In genomic region chr4:1683903-1684755, GRCh38 we compare ENCODE assay signal across 8 cellular contexts. TPM values are rescaled to one million over a fixed set of nuclear protein-coding genes. Genes with fewer than 3 reads are reported as not detected.
DNase-seq lines count a peak whose midpoint lies in the region; ATAC-seq and TF ChIP-seq lines count a peak whose summit lies in the region.

Gene FAM53A, minus strand, starts transcription at chr4:1684313. Its CDS starts 15,572 bp downstream, at chr4:1668741.

- no peaks in the 10 kb centered on the region for H3K27me3 ChIP-seq in BJ (ENCODE audit: control insufficient read depth, insufficient read depth, low read length)

- POLR2A ChIA-PET in BJ (lab: Charles Lee) = no interaction called here

- H3K36me3 ChIP-seq in BJ (ENCODE audit: control insufficient read depth, insufficient read depth, low read length) = no peaks in the 10 kb centered on the region

- H3K4me3 ChIP-seq in BJ (ENCODE audit: low read depth, low read length) = peak within 1 kb of the TSS; percentile 67

- no peak for TF ChIP-seq CTCF in BJ (IDR thresholded peaks at IDR 0.05; ENCODE audit: insufficient read depth, low read depth, low read length)

- H3K36me3 Mint-ChIP-seq in memory B cell = no peaks in the 10 kb centered on the region

- CTCF ChIA-PET in BJ (lab: Yijun Ruan, JAX) = interaction anchor here (0.8 to 1.2 kb wide), 3 partner anchors 9 to 55 kb away, joined by 3 to 4 read pairs (median 3); no protein-coding TSS in a partner anchor

- peak within 1 kb of the TSS; percentile 84 for H3K4me3 Mint-ChIP-seq in memory B cell

- H3K4me1 Mint-ChIP-seq in memory B cell = peaks cover 9% of the 10 kb centered on the region

- ATAC-seq in HG03442 (IDR thresholded peaks at IDR 0.05; ENCODE audit: unreplicated experiment) (peak; percentile 87), memory B cell (ENCODE audit: low read depth) (peak; percentile 91)

- H3K27ac Mint-ChIP-seq in memory B cell = peak within 1 kb of the TSS; percentile 63

- DNase-seq in BJ (ENCODE audit: low read depth) (no peak), GM19240 (ENCODE audit: insufficient read length, low spot score) (peak; percentile 76), NCI-H82 (lab: John Stamatoyannopoulos, UW) (peak; percentile 88), memory B cell (ENCODE audit: low spot score in 2 of 2) (peak; percentile 88 to 97)
- DNase-seq in activated CD8-positive, alpha-beta memory T cell treated with anti-CD3 and anti-CD28 coated beads for 4 hours (ENCODE audit: low read depth in 2 of 2) = peak; percentile 81 to 90
- DNase-seq in effector CD8-positive, alpha-beta T cell (lab: John Stamatoyannopoulos, UW) = peak; percentile 89
- peak; percentile 88 to 96 (median 94) for DNase-seq in stimulated activated CD4-positive, alpha-beta T cell treated with anti-CD3 and anti-CD28 coated beads, TNF-alpha, amount 100 ng/mL, for 48 hours (ENCODE audit: low read depth in 3 of 3)

- H3K9me3 Mint-ChIP-seq in memory B cell = no peaks in the 10 kb centered on the region

- no peaks in the 10 kb centered on the region for H3K27me3 Mint-ChIP-seq in memory B cell

RNA-seq across cellular contexts. Expression of gene FAM53A, which starts in this region (rescaled TPM):
- 2.0 and 3.7 TPM in 2 replicates for polyA plus RNA-seq in BJ (2011; rRNA removed)
- polyA minus RNA-seq in BJ (2011; rRNA and poly(A)+ RNA removed) = 5.1 and 5.2 TPM in 2 replicates
